In genomic region chr7:138875794-138876193, GRCh38 we compare ENCODE assay signal across 9 cellular contexts.
A peak's percentile ranks its signal among the peaks of the same experiment; 100 is the strongest.
DNase-seq lines count a peak whose midpoint lies in the region; ATAC-seq and TF ChIP-seq lines count a peak whose summit lies in the region.
"Had no signal": no experiment of that assay in that cellular context is flagged by ENCODE, and none has a peak within 500 bp of the region (broad histone marks: within the 10 kb centered on the region; RNA-seq: fewer than 3 reads in every experiment).

No MANE protein-coding gene starts in this region.

- peak overlapping the region; percentile 29 for H3K27ac ChIP-seq in parathyroid adenoma
- H3K27ac ChIP-seq: heart right ventricle had no signal

- H3K36me3 ChIP-seq in parathyroid adenoma (ENCODE audit: control insufficient read depth, insufficient read depth, low read length) = no peaks in the 10 kb centered on the region

- ATAC-seq in HG02588 (IDR thresholded peaks at IDR 0.05; ENCODE audit: unreplicated experiment) = no peak
- no peak for ATAC-seq in HG03565 (IDR thresholded peaks at IDR 0.05; ENCODE audit: unreplicated experiment)
- no peak for ATAC-seq in Right ventricle myocardium inferior
- ATAC-seq in HG02571 (IDR thresholded peaks at IDR 0.05; ENCODE audit: unreplicated experiment) = no peak

- H3K4me2 ChIP-seq in parathyroid adenoma (ENCODE audit: low read length) = no peak overlapping the region

- no peak overlapping the region for H3K9ac ChIP-seq in parathyroid adenoma

- H3K79me2 ChIP-seq in parathyroid adenoma = no peaks in the 10 kb centered on the region

- H3K4me3 ChIP-seq in parathyroid adenoma (ENCODE audit: low read depth, low read length) = no peak overlapping the region
- H3K4me3 ChIP-seq: heart right ventricle had no signal

- H3K4me1 ChIP-seq in parathyroid adenoma = peaks cover 10% of the 10 kb centered on the region

- no peaks in the 10 kb centered on the region for H3K9me3 ChIP-seq in parathyroid adenoma (ENCODE audit: control insufficient read depth, low read length)
- H3K9me3 ChIP-seq: heart right ventricle had no signal

- H2AFZ ChIP-seq in parathyroid adenoma = no peak overlapping the region

- H3K27me3 ChIP-seq in parathyroid adenoma (ENCODE audit: control insufficient read depth, insufficient read depth, low read length) = no peaks in the 10 kb centered on the region
- H3K27me3 ChIP-seq: heart right ventricle had no signal

- TF ChIP-seq CTCF in parathyroid adenoma (IDR thresholded peaks at IDR 0.05) = no peak

- intact Hi-C loops in Right ventricle myocardium inferior (cut with DNase I) = no loop called here

- DNase-seq in CD1c-positive myeloid dendritic cell (ENCODE audit: extremely low spot score) (peak; percentile 31), SW480 (ENCODE audit: low spot score) (peak; percentile 86), Right ventricle myocardium inferior (ENCODE audit: missing footprints) (no peak)
- DNase-seq in activated effector memory CD4-positive, alpha-beta T cell treated with anti-CD3 and anti-CD28 coated beads, Interleukin-2, amount 50 U/mL, for 16 hours = peak; percentile 79
- DNase-seq: heart right ventricle had no signal
